In the genomic region with DNA sequence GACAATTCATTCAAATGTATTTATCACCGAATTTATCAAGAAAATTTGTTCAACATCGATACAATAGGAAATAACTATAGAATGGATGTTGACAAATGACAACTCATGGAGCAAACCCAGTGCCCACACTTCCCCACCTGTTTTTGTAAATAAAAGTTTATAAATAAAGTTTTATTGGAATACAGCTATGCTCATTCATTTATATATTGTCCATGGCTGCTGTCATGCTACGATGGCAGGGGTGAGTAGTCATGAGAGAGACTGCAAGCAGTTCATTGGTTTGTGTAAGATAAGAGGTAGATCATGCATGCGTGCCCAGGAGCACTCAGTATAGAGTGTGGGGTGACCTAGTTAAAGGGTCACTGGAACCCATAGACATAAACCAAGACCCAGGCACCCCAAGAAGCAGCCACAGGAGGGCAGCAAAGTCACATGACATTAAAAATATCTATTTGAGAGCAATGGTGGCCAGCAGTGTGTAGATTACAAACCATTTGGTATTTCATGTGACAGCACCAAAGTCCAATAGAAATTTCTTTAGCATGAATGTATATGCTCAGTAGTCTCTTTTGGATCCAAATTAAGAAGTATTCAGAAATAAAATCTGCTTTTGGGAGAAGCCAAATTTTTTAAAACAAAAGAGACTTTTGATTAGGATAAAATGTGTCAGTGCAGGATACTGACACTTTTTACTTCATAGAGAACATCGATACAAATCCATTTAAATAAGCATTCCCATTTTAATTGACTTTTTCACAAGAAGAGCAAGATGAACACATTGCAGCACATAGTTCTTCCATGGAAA, we compare ENCODE assay signal across 8 cellular contexts.
DNase-seq lines count a peak whose midpoint lies in the region; ATAC-seq, FAIRE-seq and TF ChIP-seq lines count a peak whose summit lies in the region.

No MANE protein-coding gene starts in this region.

- WGBS in esophagus squamous epithelium, 2 donors, result 86% methylated on average over 5 of the region's 5 CpGs

- peak; percentile 23 for FAIRE-seq in RCC 7860 (lab: Jason Lieb, UNC)

- TF ChIP-seq CTCF in esophagus squamous epithelium (IDR thresholded peaks at IDR 0.05), result peak in 4 of 6 experiments; percentile 39 to 67 (median 51)

- TF ChIP-seq POLR2A in esophagus squamous epithelium (IDR thresholded peaks at IDR 0.05), result no peak

- peaks cover 0 to 3% (median 0%) of the 10 kb centered on the region in 3 donors for H3K4me1 ChIP-seq in esophagus squamous epithelium

- H3K9me3 ChIP-seq in esophagus squamous epithelium, result no peaks in the 10 kb centered on the region

- no peaks in the 10 kb centered on the region for H3K36me3 ChIP-seq in esophagus squamous epithelium

- peak; percentile 93 for ATAC-seq in GM18868 (IDR thresholded peaks at IDR 0.05; ENCODE audit: unreplicated experiment)
- no peak for ATAC-seq in GM19324 (IDR thresholded peaks at IDR 0.05; ENCODE audit: low FRiP score, unreplicated experiment)
- no peak for ATAC-seq in GM19035 (IDR thresholded peaks at IDR 0.05; ENCODE audit: unreplicated experiment)

- H3K27me3 ChIP-seq in esophagus squamous epithelium, result no peaks in the 10 kb centered on the region

- intact Hi-C loops in esophagus squamous epithelium (cut with DNase I), result no loop called here

- H3K27ac ChIP-seq in esophagus squamous epithelium, result no peak overlapping the region

- no peak overlapping the region for H3K4me3 ChIP-seq in esophagus squamous epithelium

- peak; percentile 28 to 40 for DNase-seq in AML-193 (lab: John Stamatoyannopoulos, UW)
- peak; percentile 58 for DNase-seq in RCC 7860 (ENCODE audit: low spot score)
- DNase-seq in esophagus squamous epithelium (lab: John Stamatoyannopoulos, UW), result no peak
- DNase-seq in renal cortical epithelial cell (ENCODE audit: low read depth), result peak; percentile 19
- no peak for DNase-seq in activated CD8-positive, alpha-beta memory T cell treated with anti-CD3 and anti-CD28 coated beads, Interleukin-2, amount 50 U/mL, for 48 hours

Comparison
In these comparisons a context has a peak if more than half of its experiments do, and no peak if none do; other contexts are left out.
1. DNase-seq: peak in AML-193 (2 of 2), RCC 7860 (single experiment) and renal cortical epithelial cell (single experiment); none in esophagus squamous epithelium (single experiment) and activated CD8-positive, alpha-beta memory T cell treated with anti-CD3 and anti-CD28 coated beads, Interleukin-2, amount 50 U/mL, for 48 hours (single experiment).